ENCODE assay signal across 8 cellular contexts in the genomic region with DNA sequence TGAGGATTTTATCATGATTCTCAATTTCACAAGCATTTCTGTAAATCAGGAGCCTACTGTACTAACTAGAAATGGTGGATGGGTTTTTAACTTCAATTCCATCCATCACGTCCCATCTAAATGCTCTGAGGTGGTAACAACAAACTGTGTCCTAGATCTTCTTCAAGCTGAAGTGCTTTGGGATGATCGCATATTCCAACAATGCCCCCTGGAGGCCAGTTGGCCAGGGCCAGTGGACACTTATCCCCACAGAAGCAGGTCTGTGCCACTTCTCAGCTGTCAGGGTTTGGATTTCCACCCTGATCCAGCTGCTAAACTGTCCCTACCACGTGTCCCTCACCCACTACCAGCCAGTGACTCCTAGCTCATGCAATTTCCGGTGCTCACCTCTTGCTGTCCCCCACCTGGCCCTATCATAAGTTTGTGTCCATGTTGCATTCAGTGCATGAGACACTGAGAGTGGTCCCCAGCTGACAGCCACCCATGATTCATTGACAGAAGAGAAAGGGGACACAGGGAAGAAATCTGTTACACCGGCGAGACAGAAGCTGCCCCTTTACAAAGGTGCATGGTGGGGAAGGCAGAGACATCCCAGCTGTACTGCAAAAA. TPM values are rescaled to one million over a fixed set of nuclear protein-coding genes. Genes with fewer than 3 reads are reported as not detected.
DNase-seq lines count a peak whose midpoint lies in the region; ATAC-seq and TF ChIP-seq lines count a peak whose summit lies in the region.
"Not testable (repeated sequence)": the region's sequence is repeated elsewhere in the genome, so short reads cannot be mapped to it uniquely, and the experiment has no call there.

No MANE protein-coding gene starts in this region.

- not testable (repeated sequence) for H2AFZ ChIP-seq in osteoblast (ENCODE audit: low read length)

- not testable (repeated sequence) for H3K27me3 ChIP-seq in iPS DF 6.9 (ENCODE audit: control insufficient read depth, insufficient read depth, low read length); osteoblast (ENCODE audit: insufficient read depth, low read length); upper lobe of left lung

- ATAC-seq in upper lobe of left lung (ENCODE audit: low FRiP score in 2 of 2) = peak in 1 of 2 donors; percentile 80

- not testable (repeated sequence) for TF ChIP-seq POLR2A in upper lobe of left lung (IDR thresholded peaks at IDR 0.05)

- DNase-seq in DMS 273 (lab: John Stamatoyannopoulos, UW; ENCODE audit: unreplicated experiment) (peak; percentile 28), KBM-7 (peak; percentile 27), NCI-H82 (lab: John Stamatoyannopoulos, UW) (peak; percentile 73), epithelial cell of esophagus (ENCODE audit: low read depth) (peak; percentile 36), iPS DF 6.9 (ENCODE audit: low read depth, low spot score) (peak; percentile 41), osteoblast (ENCODE audit: insufficient read length, low spot score, missing footprints) (peak; percentile 43), upper lobe of left lung (peak in 1 of 2 donors; percentile 31)
- DNase-seq in activated CD4-positive, alpha-beta T cell treated with anti-CD3 and anti-CD28 coated beads, Interleukin-2, amount 50 U/mL, for 48 hours = peak; percentile 4 to 11

- H3K4me3 ChIP-seq in epithelial cell of esophagus (ENCODE audit: low read length); iPS DF 6.9 (ENCODE audit: low read length); osteoblast (ENCODE audit: insufficient read depth, low read length); upper lobe of left lung: not testable (repeated sequence)

- not testable (repeated sequence) for H3K36me3 ChIP-seq in iPS DF 6.9 (ENCODE audit: control insufficient read depth, insufficient read depth, low read length); osteoblast (ENCODE audit: insufficient read depth, low read length); upper lobe of left lung

- H3K27ac ChIP-seq in iPS DF 6.9 (ENCODE audit: low read length); osteoblast (ENCODE audit: low read depth, low read length); upper lobe of left lung: not testable (repeated sequence)

- not testable (repeated sequence) for TF ChIP-seq EP300 in upper lobe of left lung (IDR thresholded peaks at IDR 0.05)

- not testable (repeated sequence) for H4K20me1 ChIP-seq in osteoblast (ENCODE audit: insufficient read depth, low read length)

- H3K4me2 ChIP-seq in osteoblast (ENCODE audit: insufficient read depth, low read length) = not testable (repeated sequence)

- H3K79me2 ChIP-seq in osteoblast (ENCODE audit: insufficient read depth, low read length) = not testable (repeated sequence)

- in situ Hi-C loops in KBM-7 (cut with MboI; ENCODE audit: low pct_unique_long_range_greater_than_20kb, low sequenced_read_pairs) = not testable (repeated sequence)

- TF ChIP-seq CTCF in epithelial cell of esophagus (IDR thresholded peaks at IDR 0.05; ENCODE audit: insufficient read depth, low read depth, low read length, missing control alignments) (peak; percentile 46), osteoblast (IDR thresholded peaks at IDR 0.05; ENCODE audit: extremely low read depth, low read depth, low read length) (peak; percentile 61), upper lobe of left lung (IDR thresholded peaks at IDR 0.05) (peak in 5 of 6 experiments; percentile 31 to 58 (median 46))

- H3K9me3 ChIP-seq in iPS DF 6.9 (ENCODE audit: control insufficient read depth, insufficient read depth, low read length); osteoblast (ENCODE audit: low read depth, low read length); upper lobe of left lung: not testable (repeated sequence)

- not testable (repeated sequence) for H3K4me1 ChIP-seq in iPS DF 6.9 (ENCODE audit: control insufficient read depth, insufficient read depth, low read length); osteoblast (ENCODE audit: insufficient read depth, low read length); upper lobe of left lung

- no CpG with 5 or more reads among the region's 6 CpGs for WGBS in iPS DF 6.9 (ENCODE audit: insufficient coverage, insufficient read length)
- WGBS in upper lobe of left lung, 2 donors = 55 to 63% methylated on average over 3 to 6 of the region's 6 CpGs

RNA-seq across cellular contexts. Expression of gene ICE1, which starts 28.0 kb away (rescaled TPM):
- total RNA-seq in osteoblast = 33.3 and 34.0 TPM in 2 replicates
- total RNA-seq in upper lobe of left lung = 10 to 100 TPM; 15.8 to 40.5 (median 25.0) TPM
